ENCODE assay signal across 21 cellular contexts in genomic region chr14:71610797-71611196, GRCh38.
DNase-seq lines count a peak whose midpoint lies in the region; ATAC-seq and TF ChIP-seq lines count a peak whose summit lies in the region.
"Had no signal": no experiment of that assay in that cellular context is flagged by ENCODE, and none has a peak within 500 bp of the region (broad histone marks: within the 10 kb centered on the region; RNA-seq: fewer than 3 reads in every experiment).

No MANE protein-coding gene starts in this region.

- TF ChIP-seq CTCF in retinal pigment epithelial cell (conservative IDR thresholded peaks at IDR 0.05; ENCODE audit: low read depth, low read length), result no peak

- ATAC-seq in GM19328 (IDR thresholded peaks at IDR 0.05; ENCODE audit: unreplicated experiment), result no peak
- ATAC-seq: foreskin keratinocyte, heart right ventricle, left cardiac atrium had no signal

- DNase-seq in NCI-H1436 (lab: John Stamatoyannopoulos, UW) (peak; percentile 12), NCI-H1436 treated with DMSO at 0.1 percent for 48 hours (lab: John Stamatoyannopoulos, UW) (no peak), NCI-H1048 (lab: John Stamatoyannopoulos, UW) (peak; percentile 85), NCI-H774 (lab: John Stamatoyannopoulos, UW) (peak; percentile 8), retinal pigment epithelial cell (ENCODE audit: low read depth) (peak; percentile 39), DMS153 treated with DMSO at 0.1 percent for 48 hours (lab: John Stamatoyannopoulos, UW; ENCODE audit: unreplicated experiment) (no peak)
- no peak for DNase-seq in activated CD4-positive, CD25-positive, alpha-beta regulatory T cell treated with anti-CD3 and anti-CD28 coated beads, Interleukin-2, amount 50 U/mL, for 72 hours
- DNase-seq: activated CD4-positive, alpha-beta T cell treated with anti-CD3 and anti-CD28 coated beads for 4 hours; activated naive CD4-positive, alpha-beta T cell treated with anti-CD3 and anti-CD28 coated beads for 36 hours; activated T-cell treated with anti-CD3 and anti-CD28 coated beads, Interleukin-2, amount 50 U/mL, for 48 hours; amniotic stem cell; CD4-positive, alpha-beta T cell; effector memory CD4-positive, alpha-beta T cell; erythroblast; foreskin keratinocyte; H9; heart right ventricle; left cardiac atrium; mesenchymal stem cell had no signal

- no peak overlapping the region for H3K4me3 ChIP-seq in retinal pigment epithelial cell (ENCODE audit: low read length)
- H3K4me3 ChIP-seq: breast epithelium, heart right ventricle had no signal

Comparison
In these comparisons a context has a peak if more than half of its experiments do, and no peak if none do; other contexts are left out.
1. DNase-seq: peak in NCI-H1436 (single experiment), NCI-H1048 (single experiment), NCI-H774 (single experiment) and retinal pigment epithelial cell (single experiment); none in NCI-H1436 treated with DMSO at 0.1 percent for 48 hours (single experiment), activated CD4-positive, CD25-positive, alpha-beta regulatory T cell treated with anti-CD3 and anti-CD28 coated beads, Interleukin-2, amount 50 U/mL, for 72 hours (single experiment) and DMS153 treated with DMSO at 0.1 percent for 48 hours (single experiment).